1 cellular context compared by ENCODE assay signal in genomic region chr5:103519550-103519949, GRCh38.
TF ChIP-seq lines count a peak whose summit lies in the region.

No MANE protein-coding gene starts in this region.

TF ChIP-seq in WTC11, 78 proteins besides CTCF, POLR2A, EP300 and RAD21 (continued from another document):
- TF ChIP-seq USF2 (CRISPR knock-in tag; IDR thresholded peaks at IDR 0.05) = no peak
- TF ChIP-seq CDX4 (CRISPR knock-in tag; IDR thresholded peaks at IDR 0.05; ENCODE audit: borderline replicate concordance) = no peak
- TF ChIP-seq GRHL2 (CRISPR knock-in tag; IDR thresholded peaks at IDR 0.05; ENCODE audit: insufficient replicate concordance, severe bottlenecking) = no peak
- TF ChIP-seq SMAD4 (CRISPR knock-in tag; IDR thresholded peaks at IDR 0.05) = no peak
- no peak for TF ChIP-seq MYBL2 (CRISPR knock-in tag; IDR thresholded peaks at IDR 0.05)
